Comparison of ENCODE assay signal across 8 cellular contexts in the genomic region with DNA sequence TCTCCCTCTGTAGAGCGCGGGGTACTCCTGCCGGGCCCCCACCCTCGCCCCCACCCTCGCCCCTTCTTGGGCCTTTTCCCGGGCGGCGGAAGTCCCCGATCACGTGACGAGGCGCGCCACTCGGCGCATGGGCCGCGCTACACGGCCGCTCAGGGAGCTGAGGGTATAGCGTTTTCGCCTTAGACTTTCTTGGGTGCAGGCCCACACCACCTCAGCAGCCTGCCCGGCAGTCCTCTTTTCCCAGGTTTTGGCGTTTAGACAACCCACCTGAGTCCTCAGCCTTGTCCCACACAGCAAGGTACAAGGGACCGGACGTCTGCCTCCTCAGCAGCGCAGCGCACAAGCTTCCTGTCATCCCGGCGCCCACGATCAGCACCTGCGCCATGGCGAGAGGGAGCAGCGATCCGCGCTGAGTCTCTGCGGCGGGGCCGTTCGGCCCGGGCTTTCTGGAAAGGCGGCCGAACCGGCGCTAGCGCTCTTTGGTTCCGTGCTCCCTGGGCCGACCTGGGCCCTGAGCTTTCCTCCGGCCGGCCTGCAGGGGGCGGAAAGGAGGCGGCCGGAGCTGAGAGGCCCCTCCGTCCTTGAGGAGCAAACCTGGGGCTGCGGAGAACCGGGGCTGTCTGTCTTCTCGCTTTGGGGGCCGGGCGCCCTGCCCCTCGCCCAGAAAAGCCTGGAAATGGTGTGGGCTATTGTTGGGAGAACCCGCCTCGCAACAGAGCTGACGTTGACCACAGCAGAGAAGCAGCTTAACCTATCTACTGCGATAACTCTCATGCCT. TPM values are rescaled to one million over a fixed set of nuclear protein-coding genes. Genes with fewer than 3 reads are reported as not detected.
DNase-seq lines count a peak whose midpoint lies in the region; ATAC-seq and TF ChIP-seq lines count a peak whose summit lies in the region.

A gene (minus strand): TSS at position 513 of the 778 bp plus-strand sequence.

- H3K4me2 ChIP-seq in Karpas-422 (ENCODE audit: low read depth, low read length, poor library complexity, severe bottlenecking), result peak within 1 kb of the TSS; percentile 44
- peak within 1 kb of the TSS; percentile 97 for H3K4me2 ChIP-seq in smooth muscle cell

- H3K9me2 ChIP-seq in Karpas-422 (replicated peaks; ENCODE audit: insufficient read depth, low read length), result no peaks in the 10 kb centered on the region

- 2% methylated on average over 54 of the region's 63 CpGs for WGBS in smooth muscle cell (ENCODE audit: low lambda C conversion rate)

- H3K9me3 ChIP-seq in Karpas-422 (ENCODE audit: low read length) (no peaks in the 10 kb centered on the region), smooth muscle cell (replicated peaks; ENCODE audit: low read depth) (no peaks in the 10 kb centered on the region)

- no peak within 1 kb of the TSS for H3K27ac ChIP-seq in Karpas-422 (ENCODE audit: low read length)
- peak within 1 kb of the TSS; percentile 6 for H3K27ac ChIP-seq in smooth muscle cell (ENCODE audit: low read depth)

- H3K36me3 ChIP-seq in Karpas-422 (ENCODE audit: insufficient read depth, low read length) (no peaks in the 10 kb centered on the region), smooth muscle cell (ENCODE audit: low read depth) (no peaks in the 10 kb centered on the region)

- H3K4me3 ChIP-seq in Karpas-422 (ENCODE audit: low read length), result peak within 1 kb of the TSS; percentile 38; the same call in 1 of the 2 replicates
- peak within 1 kb of the TSS; percentile 47 to 53 for H3K4me3 ChIP-seq in cardiac fibroblast (replicated peaks in 1 of 2; ENCODE audit: low read depth in 2 of 2, low read length in 2 of 2)
- peak within 1 kb of the TSS; percentile 75 for H3K4me3 ChIP-seq in smooth muscle cell

- 0 out of 2 replicates have a peak, but pooled peaks cover 3% of the 10 kb centered on the region for H3K4me1 ChIP-seq in Karpas-422 (ENCODE audit: low read length)
- no peaks in the 10 kb centered on the region for H3K4me1 ChIP-seq in smooth muscle cell (ENCODE audit: low read depth)

- H3K27me3 ChIP-seq in Karpas-422 (ENCODE audit: low read length) (no peaks in the 10 kb centered on the region), smooth muscle cell (ENCODE audit: low read depth) (peaks cover 30% of the 10 kb centered on the region)

- H4K20me1 ChIP-seq in Karpas-422 (ENCODE audit: insufficient read depth, low read depth, low read length) (no peaks in the 10 kb centered on the region), smooth muscle cell (ENCODE audit: low read depth) (no peaks in the 10 kb centered on the region)

- H2AFZ ChIP-seq in Karpas-422 (ENCODE audit: low read length), result peak within 1 kb of the TSS; percentile 65
- H2AFZ ChIP-seq in smooth muscle cell (ENCODE audit: low read depth), result peak within 1 kb of the TSS; percentile 95

- H3K9ac ChIP-seq in Karpas-422 (ENCODE audit: low read length) (0 out of 2 replicates have a peak within 1 kb of the TSS, but pooled peaks have one; percentile 24), smooth muscle cell (ENCODE audit: low read depth) (peak within 1 kb of the TSS; percentile 41)

- peak; percentile 77 for ATAC-seq in GM21515 (IDR thresholded peaks at IDR 0.05; ENCODE audit: unreplicated experiment)

- TF ChIP-seq CTCF in cardiac fibroblast (IDR thresholded peaks at IDR 0.05; ENCODE audit: low read depth, low read length), result peak; percentile 80
- TF ChIP-seq CTCF in smooth muscle cell (IDR thresholded peaks at IDR 0.05; ENCODE audit: borderline replicate concordance, insufficient read depth, poor library complexity, severe bottlenecking), result peak; percentile 71

- H3K79me2 ChIP-seq in Karpas-422 (ENCODE audit: low read length) (no peaks in the 10 kb centered on the region), smooth muscle cell (ENCODE audit: low read depth) (no peaks in the 10 kb centered on the region)

- DNase-seq in DMS153 treated with DMSO at 0.1 percent for 48 hours (lab: John Stamatoyannopoulos, UW; ENCODE audit: unreplicated experiment), result peak; percentile 74
- DNase-seq in Karpas-422, result peak; percentile 46
- peak; percentile 21 for DNase-seq in activated CD4-positive, CD25-positive, alpha-beta regulatory T cell treated with anti-CD3 and anti-CD28 coated beads, Interleukin-2, amount 50 U/mL, for 16 hours (ENCODE audit: low read depth, low spot score)
- DNase-seq in cardiac fibroblast (ENCODE audit: low read depth in 2 of 2), result peak; percentile 62 to 64
- DNase-seq in inferior parietal cortex (ENCODE audit: extremely low spot score), result peak; percentile 79
- peak; percentile 53 for DNase-seq in smooth muscle cell (lab: John Stamatoyannopoulos, UW; ENCODE audit: unreplicated experiment)
- no peak for DNase-seq in RKO (ENCODE audit: low spot score)

- H3F3A ChIP-seq in smooth muscle cell (ENCODE audit: low read depth), result no peaks in the 10 kb centered on the region

RNA-seq across cellular contexts. Expression of the gene that starts here (rescaled TPM):
- not detected in 2 replicates for total RNA-seq in Karpas-422 (2014; rRNA removed; shearing (Covaris generic); ENCODE audit: low replicate concordance)
- 11.2 and 17.2 TPM in 2 replicates for total RNA-seq in smooth muscle cell
- polyA plus RNA-seq in smooth muscle cell, result 4.8 and 4.9 TPM in 2 replicates

Comparison
In these comparisons a context has a peak if more than half of its experiments do, and no peak if none do; other contexts are left out.
1. RNA of the gene that starts here (total RNA-seq): 11.2 to 17.2 TPM in smooth muscle cell; not detected in Karpas-422; every median in the first group is over 10 times any median in the second.
2. Peak in DNase-seq, H3K4me3 ChIP-seq, H3K9ac ChIP-seq and H3K4me2 ChIP-seq in Karpas-422; RNA of the gene not detected or under 1 TPM.
3. Peak in every context shown above with its lines, with median percentiles within 50 percentile points of each other: H3K4me3 ChIP-seq.